2 cellular contexts compared by ENCODE assay signal in genomic region chr1:202172015-202172355, GRCh38.
A peak's percentile ranks its signal among the peaks of the same experiment; 100 is the strongest.
TF ChIP-seq lines count a peak whose summit lies in the region.

No MANE protein-coding gene starts in this region.

TF ChIP-seq in SK-N-SH treated with all-trans-retinoic acid at 6 μM for 48 hours, 23 proteins besides CTCF, POLR2A, EP300 and RAD21:
- TF ChIP-seq CSRNP3 (CRISPR knock-in tag; IDR thresholded peaks at IDR 0.05) (no peak), ZNF8 (CRISPR knock-in tag; IDR thresholded peaks at IDR 0.05) (no peak), ZNF70 (CRISPR knock-in tag; IDR thresholded peaks at IDR 0.05) (no peak), BACH2 (CRISPR knock-in tag; IDR thresholded peaks at IDR 0.05; ENCODE audit: borderline replicate concordance) (no peak), ZC3H10 (CRISPR knock-in tag; IDR thresholded peaks at IDR 0.05) (no peak), OSR1 (CRISPR knock-in tag; IDR thresholded peaks at IDR 0.05) (no peak), SNAI2 (CRISPR knock-in tag; IDR thresholded peaks at IDR 0.05) (no peak), GLIS3 (CRISPR knock-in tag; IDR thresholded peaks at IDR 0.05) (no peak), ISL1 (CRISPR knock-in tag; IDR thresholded peaks at IDR 0.05) (no peak), TSHZ2 (CRISPR knock-in tag; IDR thresholded peaks at IDR 0.05) (no peak), ARNTL (CRISPR knock-in tag; IDR thresholded peaks at IDR 0.05; ENCODE audit: borderline replicate concordance, low read depth) (no peak), TOX (CRISPR knock-in tag; IDR thresholded peaks at IDR 0.05; ENCODE audit: borderline replicate concordance) (no peak), CREB5 (CRISPR knock-in tag; IDR thresholded peaks at IDR 0.05; ENCODE audit: low read depth) (no peak), ZFP30 (CRISPR knock-in tag; IDR thresholded peaks at IDR 0.05) (no peak), ZFP3 (CRISPR knock-in tag; IDR thresholded peaks at IDR 0.05) (no peak), CSDC2 (CRISPR knock-in tag; IDR thresholded peaks at IDR 0.05) (no peak)

TF ChIP-seq in HEK293, 187 proteins besides CTCF, POLR2A, EP300 and RAD21:
- TF ChIP-seq ZBTB6 (tag by site-specific recombination; IDR thresholded peaks at IDR 0.05) (peak; percentile 55; the same call in 1 of the 2 replicates), ZNF433 (tag by site-specific recombination; IDR thresholded peaks at IDR 0.05; ENCODE audit: low read depth) (no peak)
